Comparison of ENCODE assay signal across 8 cellular contexts in genomic region chr11:63985812-63986155, GRCh38. TPM values are rescaled to one million over a fixed set of nuclear protein-coding genes. Genes with fewer than 3 reads are reported as not detected.
DNase-seq lines count a peak whose midpoint lies in the region; ATAC-seq, FAIRE-seq and TF ChIP-seq lines count a peak whose summit lies in the region.

No MANE protein-coding gene starts in this region.

- intact Hi-C loops in K562 (cut with micrococcal nuclease) (no loop called here), left colon (cut with DNase I, micrococcal nuclease) (no loop called here)

- CTCF ChIA-PET in K562 (lab: Yijun Ruan, JAX; ENCODE audit: low intra/inter-chr PET ratio): no interaction called here

- H3K79me2 ChIP-seq in K562 (ENCODE audit: control insufficient read depth, insufficient read depth, low read length): peaks cover 29% of the 10 kb centered on the region

- H2AFZ ChIP-seq in K562 (ENCODE audit: low read depth, low read length): peak overlapping the region; percentile 88

- H3K4me1 ChIP-seq in K562 (replicated peaks in 1 of 2; ENCODE audit: control insufficient read depth in 2 of 2, insufficient read depth in 2 of 2, low read length in 2 of 2): peaks cover 11 to 41% of the 10 kb centered on the region in 2 experiments; a peak in 4 of 5 replicates

- 0 out of 4 replicates have a peak, but pooled peaks of 1 of the 2 experiments have one; percentile 11 for TF ChIP-seq RAD21 in K562 (CRISPR knock-in tag; conservative IDR thresholded peaks at IDR 0.05 in 1 of 2, IDR thresholded peaks at IDR 0.05 in 1 of 2)

- peak overlapping the region; percentile 87; the same call in 2 of the 3 replicates for H3K27ac ChIP-seq in K562 (ENCODE audit: extremely low read depth, low read depth, low read length)

- in situ Hi-C loops in K562 (cut with MboI): no loop called here

- H3K9me3 ChIP-seq in K562 (replicated peaks; ENCODE audit: control insufficient read depth, insufficient read depth, low read depth, low read length): no peaks in the 10 kb centered on the region

- H4K20me1 ChIP-seq in K562 (replicated peaks; ENCODE audit: control insufficient read depth, insufficient read depth, low read length): peaks cover 13% of the 10 kb centered on the region; the same call in 1 of the 2 replicates

- POLR2A ChIA-PET in K562 (lab: Yijun Ruan, JAX): interaction anchor here (1.1 to 1.3 kb wide), 3 partner anchors 9 to 12 kb away, joined by 5 to 6 read pairs (median 5); partner anchors contain the start of gene COX8A

- WGBS in K562 (ENCODE audit: insufficient coverage, low coverage, missing lambda C conversion rate): 6% methylated on average over 18 of the region's 18 CpGs

- H3K4me3 ChIP-seq in GM12864 (ENCODE audit: low read depth, low read length) (peak overlapping the region; percentile 91), K562 (peak overlapping the region; percentile 99)

- BruUV-seq in K562 (replicated peaks; lab: Mats Ljungman, UMichigan): no TSS peak

- TF ChIP-seq EP300 in K562 (IDR thresholded peaks at IDR 0.05; ENCODE audit: low read length): no peak

- TF ChIP-seq POLR2A in K562 (conservative IDR thresholded peaks at IDR 0.05): no peak

- peak overlapping the region; percentile 88 to 95 for H3K9ac ChIP-seq in K562 (ENCODE audit: insufficient read depth in 1 of 2, low read depth in 2 of 2, low read length in 2 of 2)

- DNase-seq in GM12864 (ENCODE audit: low read depth): no peak
- DNase-seq in T-helper 22 cell (ENCODE audit: low read depth): peak; percentile 46
- DNase-seq in K562 (ENCODE audit: extremely low read depth in 1 of 4, low spot score in 3 of 4): peak in 3 of 4 experiments; percentile 29 to 62 (median 52)
- peak in 1 of 2 donors; percentile 65 for DNase-seq in left colon
- peak; percentile 41 to 65 (median 56) for DNase-seq in stimulated activated CD4-positive, alpha-beta T cell treated with anti-CD3 and anti-CD28 coated beads, TNF-alpha, amount 100 ng/mL, for 48 hours (ENCODE audit: low read depth in 3 of 3)
- DNase-seq in COR-L47 (lab: John Stamatoyannopoulos, UW): no peak
- no peak for DNase-seq in NCI-H510A (lab: John Stamatoyannopoulos, UW)

- H3K9me1 ChIP-seq in K562 (ENCODE audit: control insufficient read depth, insufficient read depth, low read length): no peaks in the 10 kb centered on the region

- TF ChIP-seq CTCF in GM12864 (IDR thresholded peaks at IDR 0.05; ENCODE audit: low read depth, low read length, missing control alignments): no peak
- no peak for TF ChIP-seq CTCF in K562 (IDR thresholded peaks at IDR 0.05 in 2 of 3, conservative IDR thresholded peaks at IDR 0.05 in 1 of 3; ENCODE audit: insufficient read depth in 2 of 3, low read depth in 1 of 3, low read length in 3 of 3)

- FAIRE-seq in K562 (lab: Jason Lieb, UNC): no peak

- ATAC-seq in HG02981 (IDR thresholded peaks at IDR 0.05; ENCODE audit: unreplicated experiment): peak; percentile 40
- peak; percentile 74 for ATAC-seq in K562
- peak; percentile 38 for ATAC-seq in left colon

- H3K27me3 ChIP-seq in K562 (ENCODE audit: control insufficient read depth in 2 of 2, insufficient read depth in 2 of 2, low read length in 2 of 2): no peaks in the 10 kb centered on the region

- peaks cover 30% of the 10 kb centered on the region; the same call in 2 of the 3 replicates for H3K36me3 ChIP-seq in K562 (ENCODE audit: control insufficient read depth, insufficient read depth, low read length)

- H3K4me2 ChIP-seq in K562 (ENCODE audit: insufficient read depth, low read length): peak overlapping the region; percentile 88

TF ChIP-seq in K562, 482 proteins besides CTCF, POLR2A, EP300 and RAD21 (continues in another document):
- TF ChIP-seq KDM1A (IDR thresholded peaks at IDR 0.05) (no peak), U2AF1 (optimal IDR thresholded peaks at IDR 0.05; ENCODE audit: low read depth, low read length) (no peak)

RNA-seq across cellular contexts. Expression of gene OTUB1, which starts 0.5 kb away (rescaled TPM):
- 66.0 and 203 TPM in 2 replicates for total RNA-seq in K562 (2011; cell fraction: chromatin; rRNA removed; ENCODE audit: low replicate concordance)
- 146 and 161 TPM in 2 replicates for total RNA-seq in K562 (2011; cell fraction: nucleolus; rRNA removed)
- 81.9 and 97.9 TPM in 2 replicates for total RNA-seq in K562 (2011; cell fraction: nucleoplasm; rRNA removed)
- total RNA-seq in K562 (2014; rRNA removed) (63.7 and 73.3 TPM in 2 replicates), K562 (2014; rRNA removed; fragmentation: Illumina TruSeq; extraction: Trizol) (24.4 and 29.5 TPM in 2 replicates), K562 (2015; rRNA removed; fragmentation: Illumina TruSeq; extraction: Trizol) (37.6 and 39.9 TPM in 2 replicates), K562 (2021) (66.5 and 71.0 TPM in 2 replicates), left colon (10 to 100 TPM; 67.7 to 79.7 TPM)
- polyA plus RNA-seq in K562 (2011; rRNA removed) (66.1 and 90.0 TPM in 2 replicates), K562 (2014; fragmentation: Illumina TruSeq; extraction: Trizol) (58.4 and 76.3 TPM in 2 replicates), K562 (2014; fragmentation: Nextera tagmentation; extraction: Ambion mirVana) (100 to 1,000 TPM; 109 to 134 TPM), K562 (2014; rRNA removed) (95.3 and 104 TPM in 2 replicates)
- 102 and 160 TPM in 2 replicates for polyA plus RNA-seq in K562 (2011; cell fraction: cytosol; rRNA removed)
- polyA plus RNA-seq in K562 (2011; cell fraction: nucleus; rRNA removed): 237 and 319 TPM in 2 replicates
- polyA plus RNA-seq in K562 (2012): 89.4 and 91.7 TPM in 2 replicates
- 27.2 and 36.0 TPM in 2 replicates for polyA minus RNA-seq in K562 (2011; rRNA and poly(A)+ RNA removed)
- 36.5 and 47.6 TPM in 2 replicates for polyA minus RNA-seq in K562 (2011; cell fraction: cytosol; rRNA and poly(A)+ RNA removed)
- 30.8 and 38.3 TPM in 2 replicates for polyA minus RNA-seq in K562 (2011; cell fraction: nucleus; rRNA and poly(A)+ RNA removed)

RNA-seq across cellular contexts. Expression of gene COX8A, which starts 11.4 kb away (rescaled TPM):
- total RNA-seq in K562 (2011; cell fraction: chromatin; rRNA removed; ENCODE audit: low replicate concordance): 9.7 and 38.4 TPM in 2 replicates
- 114 and 127 TPM in 2 replicates for total RNA-seq in K562 (2011; cell fraction: nucleolus; rRNA removed)
- total RNA-seq in K562 (2011; cell fraction: nucleoplasm; rRNA removed): 87.0 and 112 TPM in 2 replicates
- total RNA-seq in K562 (2014; rRNA removed): 924 and 1,130 TPM in 2 replicates
- total RNA-seq in K562 (2014; rRNA removed; fragmentation: Illumina TruSeq; extraction: Trizol): 313 and 412 TPM in 2 replicates
- 716 and 837 TPM in 2 replicates for total RNA-seq in K562 (2015; rRNA removed; fragmentation: Illumina TruSeq; extraction: Trizol)
- total RNA-seq in K562 (2021): 746 and 750 TPM in 2 replicates
- 274 and 505 TPM in 2 replicates for polyA plus RNA-seq in K562 (2011; rRNA removed)
- polyA plus RNA-seq in K562 (2011; cell fraction: cytosol; rRNA removed): 1,269 and 2,786 TPM in 2 replicates
- 589 and 595 TPM in 2 replicates for polyA plus RNA-seq in K562 (2011; cell fraction: nucleus; rRNA removed)
- 943 and 1,390 TPM in 2 replicates for polyA plus RNA-seq in K562 (2012)
- polyA plus RNA-seq in K562 (2014; fragmentation: Illumina TruSeq; extraction: Trizol): 410 and 1,021 TPM in 2 replicates
- polyA plus RNA-seq in K562 (2014; fragmentation: Nextera tagmentation; extraction: Ambion mirVana): 100 to 1,000 TPM; 425 to 526 TPM
- 1,206 and 1,380 TPM in 2 replicates for polyA plus RNA-seq in K562 (2014; rRNA removed)
- 99.6 and 115 TPM in 2 replicates for polyA minus RNA-seq in K562 (2011; rRNA and poly(A)+ RNA removed)
- 329 and 553 TPM in 2 replicates for polyA minus RNA-seq in K562 (2011; cell fraction: cytosol; rRNA and poly(A)+ RNA removed)
- polyA minus RNA-seq in K562 (2011; cell fraction: nucleus; rRNA and poly(A)+ RNA removed): 49.5 and 93.7 TPM in 2 replicates
- 100 to 1,000 TPM; 663 to 843 TPM for total RNA-seq in left colon

RNA-seq across cellular contexts. Expression of gene NAA40, which starts 47.0 kb away (rescaled TPM):
- total RNA-seq in K562 (2011; cell fraction: chromatin; rRNA removed; ENCODE audit: low replicate concordance): 108 and 212 TPM in 2 replicates
- 99.7 and 104 TPM in 2 replicates for total RNA-seq in K562 (2011; cell fraction: nucleolus; rRNA removed)
- total RNA-seq in K562 (2011; cell fraction: nucleoplasm; rRNA removed): 94.1 and 96.0 TPM in 2 replicates
- total RNA-seq in K562 (2014; rRNA removed): 14.7 and 20.1 TPM in 2 replicates
- 21.2 and 23.1 TPM in 2 replicates for total RNA-seq in K562 (2014; rRNA removed; fragmentation: Illumina TruSeq; extraction: Trizol)
- total RNA-seq in K562 (2015; rRNA removed; fragmentation: Illumina TruSeq; extraction: Trizol): 26.6 and 27.4 TPM in 2 replicates
- total RNA-seq in K562 (2021): 33.5 and 35.8 TPM in 2 replicates
- polyA plus RNA-seq in K562 (2011; rRNA removed): 23.1 and 26.0 TPM in 2 replicates
- polyA plus RNA-seq in K562 (2011; cell fraction: cytosol; rRNA removed): 19.7 and 21.3 TPM in 2 replicates
- 54.7 and 72.6 TPM in 2 replicates for polyA plus RNA-seq in K562 (2011; cell fraction: nucleus; rRNA removed)
- 21.4 and 22.6 TPM in 2 replicates for polyA plus RNA-seq in K562 (2012)
- 38.7 and 39.0 TPM in 2 replicates for polyA plus RNA-seq in K562 (2014; fragmentation: Illumina TruSeq; extraction: Trizol)
- polyA plus RNA-seq in K562 (2014; fragmentation: Nextera tagmentation; extraction: Ambion mirVana): 10 to 100 TPM in 1 of 2 experiments, 1 to 10 TPM in 1; 6.2 to 11.0 TPM
- polyA plus RNA-seq in K562 (2014; rRNA removed): 35.1 and 35.5 TPM in 2 replicates
- polyA minus RNA-seq in K562 (2011; rRNA and poly(A)+ RNA removed): 15.7 and 16.2 TPM in 2 replicates
- polyA minus RNA-seq in K562 (2011; cell fraction: cytosol; rRNA and poly(A)+ RNA removed): 7.6 and 10.0 TPM in 2 replicates
- 16.0 and 23.3 TPM in 2 replicates for polyA minus RNA-seq in K562 (2011; cell fraction: nucleus; rRNA and poly(A)+ RNA removed)
- total RNA-seq in left colon: 10 to 100 TPM; 24.6 to 34.2 TPM

RNA-seq across cellular contexts. Expression of gene FLRT1, which starts 49.9 kb away (rescaled TPM):
- total RNA-seq in K562 (2011; cell fraction: chromatin; rRNA removed; ENCODE audit: low replicate concordance): not detected in 2 replicates
- total RNA-seq in K562 (2011; cell fraction: nucleolus; rRNA removed): not detected in 2 replicates
- total RNA-seq in K562 (2011; cell fraction: nucleoplasm; rRNA removed): not detected in 2 replicates
- total RNA-seq in K562 (2014; rRNA removed): not detected in 2 replicates
- not detected in 2 replicates for total RNA-seq in K562 (2014; rRNA removed; fragmentation: Illumina TruSeq; extraction: Trizol)
- not detected in 2 replicates for total RNA-seq in K562 (2015; rRNA removed; fragmentation: Illumina TruSeq; extraction: Trizol)
- total RNA-seq in K562 (2021): not detected in 2 replicates
- polyA plus RNA-seq in K562 (2011; rRNA removed): not detected in 2 replicates
- not detected in 2 replicates for polyA plus RNA-seq in K562 (2011; cell fraction: cytosol; rRNA removed)
- not detected in 2 replicates for polyA plus RNA-seq in K562 (2011; cell fraction: nucleus; rRNA removed)
- 0.14 and 0.75 TPM in 2 replicates for polyA plus RNA-seq in K562 (2012)
- polyA plus RNA-seq in K562 (2014; fragmentation: Illumina TruSeq; extraction: Trizol): not detected in 2 replicates
- not detected for polyA plus RNA-seq in K562 (2014; fragmentation: Nextera tagmentation; extraction: Ambion mirVana)
- not detected in 2 replicates for polyA plus RNA-seq in K562 (2014; rRNA removed)
- polyA minus RNA-seq in K562 (2011; rRNA and poly(A)+ RNA removed): not detected in 2 replicates
- not detected in 2 replicates for polyA minus RNA-seq in K562 (2011; cell fraction: cytosol; rRNA and poly(A)+ RNA removed)
- polyA minus RNA-seq in K562 (2011; cell fraction: nucleus; rRNA and poly(A)+ RNA removed): not detected in 2 replicates
- total RNA-seq in left colon: 1 to 10 TPM in 1 of 2 donors, not detected in 1; 1.2 TPM

Comparison
In these comparisons a context has a peak if more than half of its experiments do, and no peak if none do; other contexts are left out.
1. DNase-seq: peak in T-helper 22 cell (single experiment), K562 (3 of 4) and stimulated activated CD4-positive, alpha-beta T cell treated with anti-CD3 and anti-CD28 coated beads, TNF-alpha, amount 100 ng/mL, for 48 hours (3 of 3); none in GM12864 (single experiment), COR-L47 (single experiment) and NCI-H510A (single experiment).
2. Peak in every context shown above with its lines, with median percentiles within 50 percentile points of each other: ATAC-seq.